ENCODE assay signal across 8 cellular contexts in the genomic region with DNA sequence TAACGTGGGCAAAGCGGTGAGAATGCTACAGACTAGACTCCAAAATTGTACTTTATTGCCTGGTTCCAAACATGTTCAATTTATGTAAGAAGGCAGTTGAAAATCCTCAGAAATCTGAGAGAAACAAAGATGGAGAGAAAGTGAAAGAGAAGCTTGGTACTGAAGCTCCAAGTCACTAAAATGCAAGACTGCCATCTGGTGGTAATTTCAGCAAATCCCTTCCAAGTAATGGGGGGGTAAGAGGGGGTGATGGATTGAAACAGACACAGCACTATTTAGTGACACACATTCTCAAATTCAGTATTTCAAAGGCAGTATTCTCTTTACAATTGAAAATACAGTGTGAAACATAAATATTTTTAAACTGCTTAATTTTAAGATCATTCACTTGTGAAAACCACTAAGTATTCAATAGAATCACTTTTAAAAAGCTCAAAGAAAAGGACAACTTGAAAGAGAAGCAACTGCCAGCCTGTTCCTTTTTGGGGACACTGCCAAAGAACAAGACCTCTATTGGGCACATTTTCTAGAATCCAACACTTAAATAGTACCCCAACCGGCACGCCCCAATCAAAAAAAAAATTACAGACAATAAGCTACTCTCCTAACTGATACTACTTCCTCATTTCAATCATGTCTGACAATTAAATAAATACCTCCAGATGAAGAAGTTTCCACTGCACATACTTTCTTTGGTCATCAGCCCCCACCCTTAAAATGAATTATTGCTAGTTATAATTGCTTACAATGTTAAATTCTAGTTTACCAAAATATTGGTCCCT.
DNase-seq lines count a peak whose midpoint lies in the region; ATAC-seq and TF ChIP-seq lines count a peak whose summit lies in the region.

No MANE protein-coding gene starts in this region.

- ATAC-seq in activated CD4-positive, alpha-beta T cell treated with anti-CD3 and anti-CD28 coated beads for 36 hours: peak; percentile 92
- ATAC-seq in GM21576 (IDR thresholded peaks at IDR 0.05; ENCODE audit: unreplicated experiment) (peak; percentile 88), gastrocnemius medialis (peak; percentile 80 to 90)

- peaks cover 8% of the 10 kb centered on the region for H3K4me1 Mint-ChIP-seq in activated CD4-positive, alpha-beta T cell treated with anti-CD3 and anti-CD28 coated beads for 36 hours

- in situ Hi-C loops in astrocyte of the spinal cord (cut with HindIII; ENCODE audit: low sequenced_read_pairs) (no loop called here), gastrocnemius medialis (cut with MboI; ENCODE audit: low sequenced_read_pairs in 4 of 4) (loop anchor here in 2 of 4 donors (25.0 kb wide), 1 partner anchor 1223 kb away; no protein-coding TSS in a partner anchor)

- H3K27me3 ChIP-seq in OCI-LY3 (ENCODE audit: low read depth, low read length): no peaks in the 10 kb centered on the region
- H3K27me3 ChIP-seq in hepatocyte: no peaks in the 10 kb centered on the region
- H3K27me3 ChIP-seq in gastrocnemius medialis: no peaks in the 10 kb centered on the region

- no peaks in the 10 kb centered on the region for H4K20me1 ChIP-seq in OCI-LY3 (ENCODE audit: insufficient read depth, low read length)
- no peaks in the 10 kb centered on the region for H4K20me1 ChIP-seq in hepatocyte (ENCODE audit: insufficient read depth, poor library complexity, severe bottlenecking)

- TF ChIP-seq POLR2A in gastrocnemius medialis (IDR thresholded peaks at IDR 0.05): no peak

- no peaks in the 10 kb centered on the region for H3K9me2 ChIP-seq in hepatocyte (replicated peaks; ENCODE audit: insufficient read depth)

- H3K36me3 ChIP-seq in OCI-LY3 (replicated peaks; ENCODE audit: low read depth, low read length) (no peaks in the 10 kb centered on the region), hepatocyte (replicated peaks; ENCODE audit: insufficient read depth, low read depth) (no peaks in the 10 kb centered on the region), gastrocnemius medialis (no peaks in the 10 kb centered on the region)

- H3K27ac Mint-ChIP-seq in activated CD4-positive, alpha-beta T cell treated with anti-CD3 and anti-CD28 coated beads for 36 hours: peak overlapping the region; percentile 64

- peak overlapping the region; percentile 32 for H3K4me3 Mint-ChIP-seq in activated CD4-positive, alpha-beta T cell treated with anti-CD3 and anti-CD28 coated beads for 36 hours

- intact Hi-C loops in activated CD4-positive, alpha-beta T cell treated with anti-CD3 and anti-CD28 coated beads for 36 hours (cut with DNase I, micrococcal nuclease): loop anchor here (2.0 to 10.0 kb wide), 3 partner anchors 915 to 1213 kb away; no protein-coding TSS in a partner anchor
- intact Hi-C loops in gastrocnemius medialis (cut with DNase I; ENCODE audit: low total_unique reads): loop anchor here (2.0 to 5.0 kb wide), 2 partner anchors 101 to 1213 kb away; no protein-coding TSS in a partner anchor

- H3K27ac ChIP-seq in OCI-LY3 (ENCODE audit: low read length): no peak overlapping the region
- no peak overlapping the region for H3K27ac ChIP-seq in hepatocyte
- peak overlapping the region in 2 of 4 donors; percentile 12 to 22 for H3K27ac ChIP-seq in gastrocnemius medialis

- CTCF ChIA-PET in activated CD4-positive, alpha-beta T cell treated with anti-CD3 and anti-CD28 coated beads for 36 hours (lab: Charles Lee): interaction anchor here (0.6 to 4.1 kb wide), 30 partner anchors 9 to 1222 kb away, joined by 3 to 43 read pairs (median 4); no protein-coding TSS in a partner anchor

- H3K4me1 ChIP-seq in OCI-LY3 (ENCODE audit: low read length) (peaks cover 12% of the 10 kb centered on the region), hepatocyte (ENCODE audit: insufficient read depth) (no peaks in the 10 kb centered on the region), gastrocnemius medialis (no peaks in the 10 kb centered on the region)

- TF ChIP-seq CTCF in OCI-LY3 (IDR thresholded peaks at IDR 0.05; ENCODE audit: low read depth, low read length): peak; percentile 85
- peak; percentile 81 for TF ChIP-seq CTCF in astrocyte of the spinal cord (IDR thresholded peaks at IDR 0.05; ENCODE audit: low read depth, low read length)
- TF ChIP-seq CTCF in hepatocyte (IDR thresholded peaks at IDR 0.05; ENCODE audit: poor library complexity): peak; percentile 93
- TF ChIP-seq CTCF in gastrocnemius medialis (IDR thresholded peaks at IDR 0.05 in 4 of 5, conservative IDR thresholded peaks at IDR 0.05 in 1 of 5): peak; percentile 50 to 85 (median 74)

- no peaks in the 10 kb centered on the region for H3K27me3 Mint-ChIP-seq in activated CD4-positive, alpha-beta T cell treated with anti-CD3 and anti-CD28 coated beads for 36 hours

- POLR2A ChIA-PET in activated CD4-positive, alpha-beta T cell treated with anti-CD3 and anti-CD28 coated beads for 36 hours (lab: Charles Lee): interaction anchor here (1.1 kb wide), 1 partner anchor 1213 kb away, joined by 4 read pairs; no protein-coding TSS in a partner anchor

- H3K9me3 ChIP-seq in OCI-LY3 (ENCODE audit: insufficient read depth, low read length) (no peaks in the 10 kb centered on the region), hepatocyte (ENCODE audit: low read depth) (no peaks in the 10 kb centered on the region), gastrocnemius medialis (no peaks in the 10 kb centered on the region)

- H3K4me3 ChIP-seq in OCI-LY3 (ENCODE audit: low read length) (peak overlapping the region; percentile 28), astrocyte of the spinal cord (ENCODE audit: low read depth, low read length) (peak overlapping the region; percentile 16), hepatocyte (no peak overlapping the region), gastrocnemius medialis (peak overlapping the region; percentile 21 to 27 (median 24))

- no peaks in the 10 kb centered on the region for H3K79me2 ChIP-seq in OCI-LY3 (ENCODE audit: low read length)
- no peaks in the 10 kb centered on the region for H3K79me2 ChIP-seq in hepatocyte

- H3K36me3 Mint-ChIP-seq in activated CD4-positive, alpha-beta T cell treated with anti-CD3 and anti-CD28 coated beads for 36 hours (ENCODE audit: low read depth): peaks cover 4% of the 10 kb centered on the region

- no peak for DNase-seq in activated CD4-positive, alpha-beta T cell treated with anti-CD3 and anti-CD28 coated beads for 36 hours
- no peak for DNase-seq in activated CD4-positive, alpha-beta T cell treated with anti-CD3 and anti-CD28 coated beads for 1 hour
- DNase-seq in HuH-7 (ENCODE audit: low spot score) (peak; percentile 69), astrocyte of the spinal cord (ENCODE audit: low read depth, low spot score) (peak; percentile 84), hepatocyte (ENCODE audit: low spot score) (peak; percentile 81), gastrocnemius medialis (no peak)

- H3K4me2 ChIP-seq in OCI-LY3 (ENCODE audit: low read length) (peak overlapping the region; percentile 59), hepatocyte (peak overlapping the region; percentile 58)

- no peaks in the 10 kb centered on the region for H3K9me3 Mint-ChIP-seq in activated CD4-positive, alpha-beta T cell treated with anti-CD3 and anti-CD28 coated beads for 36 hours (ENCODE audit: low read depth)

- 65% methylated on average over 4 of the region's 4 CpGs for WGBS in hepatocyte (ENCODE audit: low lambda C conversion rate, missing lambda C conversion rate)

- no peak overlapping the region for H3K9ac ChIP-seq in OCI-LY3 (ENCODE audit: low read length)

- no peak overlapping the region for H2AFZ ChIP-seq in OCI-LY3 (ENCODE audit: low read depth, low read length)
- H2AFZ ChIP-seq in hepatocyte: peak overlapping the region; percentile 36

Comparison
In these comparisons a context has a peak if more than half of its experiments do, and no peak if none do; other contexts are left out.
1. DNase-seq: peak in HuH-7 (single experiment), astrocyte of the spinal cord (single experiment) and hepatocyte (single experiment); none in activated CD4-positive, alpha-beta T cell treated with anti-CD3 and anti-CD28 coated beads for 36 hours (single experiment), activated CD4-positive, alpha-beta T cell treated with anti-CD3 and anti-CD28 coated beads for 1 hour (single experiment) and gastrocnemius medialis (0 of 2).
2. Peak in every context shown above with its lines, with median percentiles within 50 percentile points of each other: ATAC-seq and CTCF ChIP-seq.